Comparison of ENCODE assay signal across 8 cellular contexts in the genomic region with DNA sequence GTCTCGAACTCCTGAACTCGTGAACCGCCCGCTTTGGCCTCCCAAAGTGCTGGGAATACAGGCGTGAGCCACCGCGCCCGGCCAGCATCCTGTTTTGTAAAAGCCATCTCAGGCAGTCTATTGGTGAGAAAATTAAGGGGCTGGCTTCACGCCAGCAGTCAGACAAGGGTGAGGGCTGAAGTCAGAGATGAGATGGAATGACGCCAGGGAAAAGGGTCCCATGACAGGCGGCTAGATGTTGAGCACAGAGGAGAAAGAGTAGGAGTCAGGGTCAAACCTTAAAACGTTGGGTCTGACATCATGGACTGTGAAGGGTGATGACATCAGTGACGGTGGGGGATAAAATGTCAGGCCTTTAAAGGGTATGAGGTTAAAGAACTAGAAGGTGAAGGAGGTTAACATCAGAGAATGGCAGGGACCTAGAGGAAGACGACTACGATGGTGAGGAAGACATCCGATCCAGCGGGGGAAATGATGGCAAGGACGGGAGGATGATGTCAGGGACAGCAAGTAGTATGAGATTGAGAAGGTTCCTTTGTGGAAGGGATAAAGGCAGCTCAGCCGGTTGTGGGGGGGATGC. TPM values are rescaled to one million over a fixed set of nuclear protein-coding genes. Genes with fewer than 3 reads are reported as not detected.
DNase-seq lines count a peak whose midpoint lies in the region; ATAC-seq and TF ChIP-seq lines count a peak whose summit lies in the region.

No MANE protein-coding gene starts in this region.

- CTCF ChIA-PET in Calu3 (lab: Charles Lee), result interaction anchor here (0.6 to 1.5 kb wide), 3 partner anchors 16 to 491 kb away, joined by 3 to 4 read pairs (median 4); a partner anchor contains a TSS

- H3K27ac Mint-ChIP-seq in Calu3 (ENCODE audit: unreplicated experiment), result peak overlapping the region; percentile 98
- peak overlapping the region; percentile 99 for H3K27ac Mint-ChIP-seq in T-helper 1 cell treated with Interleukin-12 subunit alpha and Interleukin-12 subunit beta and Interleukin-4 antibody, amounts not matched to agents 30 μg/mL and 1 μg/mL, for 36 hours

- H3K36me3 ChIP-seq in urinary bladder (ENCODE audit: insufficient read depth), result peaks cover 6% of the 10 kb centered on the region

- DNase-seq in Calu3, result no peak
- DNase-seq in HL-60 (ENCODE audit: low read depth in 1 of 2, low spot score in 1 of 2), result no peak
- DNase-seq in dermis microvascular lymphatic vessel endothelial cell (ENCODE audit: low read depth in 2 of 2), result peak; percentile 75 to 85
- peak; percentile 33 for DNase-seq in midbrain (lab: John Stamatoyannopoulos, UW)
- no peak for DNase-seq in GM20000 (ENCODE audit: low spot score)

- WGBS in urinary bladder, result 38% methylated on average over 19 of the region's 19 CpGs

- ATAC-seq in HG03139 (IDR thresholded peaks at IDR 0.05; ENCODE audit: unreplicated experiment), result no peak

- BruUV-seq in Calu3 (replicated peaks; lab: Mats Ljungman, UMichigan), result TSS peak; percentile 83

- peaks cover 54% of the 10 kb centered on the region for H3K36me3 Mint-ChIP-seq in Calu3 (ENCODE audit: insufficient read depth, unreplicated experiment)
- peaks cover 31% of the 10 kb centered on the region for H3K36me3 Mint-ChIP-seq in T-helper 1 cell treated with Interleukin-12 subunit alpha and Interleukin-12 subunit beta and Interleukin-4 antibody, amounts not matched to agents 30 μg/mL and 1 μg/mL, for 36 hours (ENCODE audit: low read depth)

- H3K27me3 Mint-ChIP-seq in Calu3 (ENCODE audit: unreplicated experiment), result no peaks in the 10 kb centered on the region
- H3K27me3 Mint-ChIP-seq in T-helper 1 cell treated with Interleukin-12 subunit alpha and Interleukin-12 subunit beta and Interleukin-4 antibody, amounts not matched to agents 30 μg/mL and 1 μg/mL, for 36 hours (ENCODE audit: low read depth), result no peaks in the 10 kb centered on the region

- H3K27ac ChIP-seq in HL-60 (replicated peaks) (peak overlapping the region; percentile 100), urinary bladder (ENCODE audit: low read depth) (peak overlapping the region; percentile 80)

- TF ChIP-seq CTCF in Calu3 (IDR thresholded peaks at IDR 0.05; ENCODE audit: unreplicated experiment) (no peak), HL-60 (IDR thresholded peaks at IDR 0.05; ENCODE audit: insufficient read depth, low read length) (no peak), GM20000 (IDR thresholded peaks at IDR 0.05; ENCODE audit: extremely low read depth, missing control alignments) (no peak)

- intact Hi-C loops in Calu3 (cut with micrococcal nuclease; ENCODE audit: unreplicated experiment), result no loop called here

- H3K4me1 ChIP-seq in urinary bladder (ENCODE audit: insufficient read depth), result no peaks in the 10 kb centered on the region

- H3K4me3 Mint-ChIP-seq in Calu3 (ENCODE audit: low read depth, unreplicated experiment), result peak overlapping the region; percentile 90
- H3K4me3 Mint-ChIP-seq in T-helper 1 cell treated with Interleukin-12 subunit alpha and Interleukin-12 subunit beta and Interleukin-4 antibody, amounts not matched to agents 30 μg/mL and 1 μg/mL, for 36 hours, result peak overlapping the region; percentile 92

- H3K4me3 ChIP-seq in HL-60 (replicated peaks; ENCODE audit: insufficient read depth, low read length) (peak overlapping the region; percentile 64), urinary bladder (ENCODE audit: low read depth, low read length) (peak overlapping the region; percentile 15)

- peaks cover 16% of the 10 kb centered on the region for H3K4me1 Mint-ChIP-seq in Calu3 (ENCODE audit: low read depth, unreplicated experiment)
- peaks cover 14% of the 10 kb centered on the region for H3K4me1 Mint-ChIP-seq in T-helper 1 cell treated with Interleukin-12 subunit alpha and Interleukin-12 subunit beta and Interleukin-4 antibody, amounts not matched to agents 30 μg/mL and 1 μg/mL, for 36 hours (ENCODE audit: low read depth)

- no peaks in the 10 kb centered on the region for H3K9me3 Mint-ChIP-seq in Calu3 (ENCODE audit: low read depth, unreplicated experiment)
- H3K9me3 Mint-ChIP-seq in T-helper 1 cell treated with Interleukin-12 subunit alpha and Interleukin-12 subunit beta and Interleukin-4 antibody, amounts not matched to agents 30 μg/mL and 1 μg/mL, for 36 hours, result no peaks in the 10 kb centered on the region

- H3K27me3 ChIP-seq in HL-60 (ENCODE audit: insufficient read depth, poor library complexity, severe bottlenecking), result no peaks in the 10 kb centered on the region

RNA-seq across cellular contexts. Expression of a gene that starts 0.5 kb away (rescaled TPM):
- total RNA-seq in Calu3 (2022) (218 and 248 TPM in 2 replicates), dermis microvascular lymphatic vessel endothelial cell (379 and 393 TPM in 2 replicates), urinary bladder (198 TPM)
- 205 TPM for polyA plus RNA-seq in urinary bladder

RNA-seq across cellular contexts. Expression of a gene that starts 23.5 kb away (rescaled TPM):
- total RNA-seq in Calu3 (2022) (68.4 and 81.2 TPM in 2 replicates), dermis microvascular lymphatic vessel endothelial cell (116 and 123 TPM in 2 replicates), urinary bladder (55.0 TPM)
- polyA plus RNA-seq in urinary bladder, result 134 TPM

RNA-seq across cellular contexts. Expression of a gene that starts 34.3 kb away (rescaled TPM):
- total RNA-seq in Calu3 (2022) (18.2 and 19.4 TPM in 2 replicates), dermis microvascular lymphatic vessel endothelial cell (4.5 and 9.6 TPM in 2 replicates), urinary bladder (3.7 TPM)
- 14.7 TPM for polyA plus RNA-seq in urinary bladder

RNA-seq across cellular contexts. Expression of a gene that starts 52.2 kb away (rescaled TPM):
- total RNA-seq in Calu3 (2022) (159 and 186 TPM in 2 replicates), dermis microvascular lymphatic vessel endothelial cell (85.3 and 141 TPM in 2 replicates), urinary bladder (19.2 TPM)
- 34.4 TPM for polyA plus RNA-seq in urinary bladder

Comparison
In these comparisons a context has a peak if more than half of its experiments do, and no peak if none do; other contexts are left out.
1. DNase-seq: peak in dermis microvascular lymphatic vessel endothelial cell (2 of 2) and midbrain (single experiment); none in Calu3 (single experiment), HL-60 (0 of 2) and GM20000 (single experiment).